In genomic region chr10:121637437-121637836, GRCh38 we compare ENCODE assay signal across 34 cellular contexts.
"Had no signal": no experiment of that assay in that cellular context is flagged by ENCODE, and none has a peak within 500 bp of the region (broad histone marks: within the 10 kb centered on the region; RNA-seq: fewer than 3 reads in every experiment).

No MANE protein-coding gene starts in this region.

- H3K36me3 ChIP-seq: MG63 had no signal

- DNase-seq: Karpas-422, Kasumi-1, MG63, MM.1S, MV-4-11, NCI-H1048, NCI-H1092, NCI-H1092 treated with DMSO at 0.1 percent for 48 hours, NCI-H1105, NCI-H1105 treated with DMSO at 0.1 percent for 48 hours, NCI-H1417, NCI-H1417 treated with DMSO at 0.1 percent for 48 hours, NCI-H1436, NCI-H1436 treated with DMSO at 0.1 percent for 48 hours, NCI-H146, NCI-H1694, NCI-H1694 treated with DMSO at 0.1 percent for 48 hours, NCI-H187, NCI-H187 treated with DMSO at 0.1 percent for 48 hours, NCI-H1930, NCI-H2029, NCI-H2029 treated with DMSO at 0.1 percent for 48 hours, NCI-H2081, NCI-H2081 treated with DMSO at 0.1 percent for 48 hours, NCI-H2107, NCI-H2171, NCI-H2171 treated with DMSO at 0.1 percent for 48 hours, NCI-H2227 treated with DMSO at 0.1 percent for 48 hours, NCI-H226, NCI-H345, NCI-H446, NCI-H446 treated with DMSO at 0.1 percent for 48 hours, NCI-H510A, NCI-H510A treated with DMSO at 0.1 percent for 48 hours had no signal

- H3K9me3 ChIP-seq: MG63 had no signal

- H3K4me3 ChIP-seq: MG63 had no signal
